In the genomic region with DNA sequence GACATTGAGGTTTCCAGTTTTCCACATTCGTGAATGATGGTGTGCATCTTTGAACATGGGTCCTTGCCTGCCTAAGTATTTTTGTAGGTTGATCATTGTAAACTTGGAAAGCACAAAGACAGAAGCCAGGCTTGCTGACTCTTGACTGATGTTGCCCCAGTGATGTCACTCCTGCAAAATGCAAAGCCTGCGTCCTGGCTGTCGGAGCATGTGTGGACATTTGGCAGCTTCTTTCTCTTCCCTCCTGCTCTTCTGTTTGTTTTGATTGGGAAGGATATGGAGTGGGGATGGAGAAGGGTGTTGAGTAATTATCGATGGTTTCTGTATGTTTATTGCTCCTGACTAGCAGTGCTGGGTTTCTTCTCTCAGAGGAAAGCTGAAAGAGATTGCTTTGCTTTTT, we compare ENCODE assay signal across 9 cellular contexts. TPM values are rescaled to one million over a fixed set of nuclear protein-coding genes. Genes with fewer than 3 reads are reported as not detected.
A peak's percentile ranks its signal among the peaks of the same experiment; 100 is the strongest.
DNase-seq lines count a peak whose midpoint lies in the region; ATAC-seq and TF ChIP-seq lines count a peak whose summit lies in the region.
"Had no signal": no experiment of that assay in that cellular context is flagged by ENCODE, and none has a peak within 500 bp of the region (broad histone marks: within the 10 kb centered on the region; RNA-seq: fewer than 3 reads in every experiment).

No MANE protein-coding gene starts in this region.

- H3K4me3 Mint-ChIP-seq in neural crest cell: peak overlapping the region; percentile 68

- no peak overlapping the region for H3K27ac Mint-ChIP-seq in neural crest cell (ENCODE audit: unreplicated experiment)

- H3K36me3 Mint-ChIP-seq in neural crest cell (ENCODE audit: low read depth): no peaks in the 10 kb centered on the region

- peaks cover 22% of the 10 kb centered on the region for H3K4me1 Mint-ChIP-seq in neural crest cell

- ATAC-seq in GM21447 (IDR thresholded peaks at IDR 0.05; ENCODE audit: unreplicated experiment): no peak
- no peak for ATAC-seq in HG03139 (IDR thresholded peaks at IDR 0.05; ENCODE audit: unreplicated experiment)

- peak overlapping the region; percentile 63 for H3K27ac ChIP-seq in cingulate gyrus (ENCODE audit: low read depth, low read length)
- H3K27ac ChIP-seq: KMS-11 had no signal

- no peak for TF ChIP-seq CTCF in neural crest cell (conservative IDR thresholded peaks at IDR 0.05)

- H3K27me3 Mint-ChIP-seq in neural crest cell (ENCODE audit: low read depth): no peaks in the 10 kb centered on the region

- DNase-seq in Caki2 (ENCODE audit: low read depth): peak; percentile 47
- peak; percentile 4 to 54 for DNase-seq in NCI-H446 (lab: John Stamatoyannopoulos, UW)
- DNase-seq in neural crest cell (ENCODE audit: low read depth, low spot score): no peak
- DNase-seq in NCI-H524 (lab: John Stamatoyannopoulos, UW): no peak
- DNase-seq in activated gamma-delta T cell (lab: John Stamatoyannopoulos, UW): no peak

- H3K9me3 Mint-ChIP-seq in neural crest cell: no peaks in the 10 kb centered on the region

- in situ Hi-C loops in Caki2 (cut with HindIII; ENCODE audit: low pct_unique_long_range_greater_than_20kb, low sequenced_read_pairs): no loop called here

RNA-seq across cellular contexts. Expression of a gene that starts 3.2 kb away (rescaled TPM):
- total RNA-seq in Caki2 (2014; rRNA removed; shearing (Covaris generic); ENCODE audit: low replicate concordance): 50.5 and 73.2 TPM in 2 replicates
- 72.2 and 74.0 TPM in 2 replicates for total RNA-seq in neural crest cell

RNA-seq across cellular contexts. Expression of a gene that starts 10.3 kb away (rescaled TPM):
- 1.7 and 3.5 TPM in 2 replicates for total RNA-seq in Caki2 (2014; rRNA removed; shearing (Covaris generic); ENCODE audit: low replicate concordance)
- 52.7 and 60.1 TPM in 2 replicates for total RNA-seq in neural crest cell

Comparison
In these comparisons a context has a peak if more than half of its experiments do, and no peak if none do; other contexts are left out.
1. DNase-seq: peak in Caki2 (single experiment) and NCI-H446 (2 of 2); none in neural crest cell (single experiment), NCI-H524 (0 of 2) and activated gamma-delta T cell (single experiment).
2. RNA of a gene that starts 10.3 kb away (total RNA-seq): 52.7 to 60.1 TPM in neural crest cell; 1.7 to 3.5 TPM in Caki2; every median in the first group is over 10 times any median in the second.